1 cellular context compared by ENCODE assay signal in the genomic region with DNA sequence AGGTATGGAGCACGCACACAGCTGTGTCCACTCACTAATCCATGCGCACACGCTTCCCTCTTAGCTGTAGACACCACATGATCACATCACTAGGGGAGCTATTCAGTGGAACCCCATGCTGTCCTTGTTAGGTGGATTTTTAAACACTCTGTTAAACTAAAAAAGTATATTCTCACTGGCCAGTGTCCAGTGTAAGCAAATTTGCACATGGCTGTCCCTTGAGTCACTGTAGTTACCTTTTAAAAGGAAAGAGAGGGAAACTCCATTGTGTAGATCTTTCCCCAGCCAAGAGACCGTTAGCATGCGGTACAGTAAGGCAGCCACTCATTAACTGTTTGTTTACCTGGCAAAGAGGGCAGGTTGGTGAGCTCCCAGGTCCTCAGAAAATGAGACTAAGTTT.
A peak's percentile ranks its signal among the peaks of the same experiment; 100 is the strongest.
TF ChIP-seq lines count a peak whose summit lies in the region.

No MANE protein-coding gene starts in this region.

TF ChIP-seq in HepG2, 621 proteins besides CTCF, POLR2A, EP300 and RAD21 (continued from another document):
- TF ChIP-seq ETV6 (CRISPR knock-in tag; conservative IDR thresholded peaks at IDR 0.05): no peak
- TF ChIP-seq PITX1 (CRISPR knock-in tag; IDR thresholded peaks at IDR 0.05): peak; percentile 36; the same call in 1 of the 2 replicates
- 0 out of 2 replicates have a peak, but pooled peaks have one; percentile 27 for TF ChIP-seq ZNF644 (CRISPR knock-in tag; IDR thresholded peaks at IDR 0.05; ENCODE audit: low read depth)
- no peak for TF ChIP-seq ZNF234 (CRISPR knock-in tag; conservative IDR thresholded peaks at IDR 0.05)
- no peak for TF ChIP-seq MXD3 (CRISPR knock-in tag; IDR thresholded peaks at IDR 0.05)
- TF ChIP-seq FOXA1 (IDR thresholded peaks at IDR 0.05): no peak
- TF ChIP-seq FOXA1 (CRISPR knock-in tag; IDR thresholded peaks at IDR 0.05): no peak
- TF ChIP-seq ZNF781 (CRISPR knock-in tag; IDR thresholded peaks at IDR 0.05; ENCODE audit: borderline replicate concordance, not compliant biosample characterization): no peak
- no peak for TF ChIP-seq ZNF576 (CRISPR knock-in tag; IDR thresholded peaks at IDR 0.05)
- TF ChIP-seq ZNF337 (CRISPR knock-in tag; IDR thresholded peaks at IDR 0.05; ENCODE audit: borderline replicate concordance, low read depth): no peak
- 0 out of 2 replicates have a peak, but pooled peaks have one; percentile 15 for TF ChIP-seq FOXA3 (CRISPR knock-in tag; IDR thresholded peaks at IDR 0.05)
- TF ChIP-seq DMAP1 (CRISPR knock-in tag; IDR thresholded peaks at IDR 0.05): peak; percentile 40; the same call in 1 of the 2 replicates
- TF ChIP-seq SOX5 (CRISPR knock-in tag; IDR thresholded peaks at IDR 0.05; ENCODE audit: borderline replicate concordance): 0 out of 2 replicates have a peak, but pooled peaks have one; percentile 46
- TF ChIP-seq CREM (IDR thresholded peaks at IDR 0.05): peak; percentile 43; the same call in 1 of the 2 replicates
- no peak for TF ChIP-seq CREM (CRISPR knock-in tag; IDR thresholded peaks at IDR 0.05)
- TF ChIP-seq RARG (CRISPR knock-in tag; IDR thresholded peaks at IDR 0.05; ENCODE audit: low read depth): no peak
- TF ChIP-seq, protein P1, sequence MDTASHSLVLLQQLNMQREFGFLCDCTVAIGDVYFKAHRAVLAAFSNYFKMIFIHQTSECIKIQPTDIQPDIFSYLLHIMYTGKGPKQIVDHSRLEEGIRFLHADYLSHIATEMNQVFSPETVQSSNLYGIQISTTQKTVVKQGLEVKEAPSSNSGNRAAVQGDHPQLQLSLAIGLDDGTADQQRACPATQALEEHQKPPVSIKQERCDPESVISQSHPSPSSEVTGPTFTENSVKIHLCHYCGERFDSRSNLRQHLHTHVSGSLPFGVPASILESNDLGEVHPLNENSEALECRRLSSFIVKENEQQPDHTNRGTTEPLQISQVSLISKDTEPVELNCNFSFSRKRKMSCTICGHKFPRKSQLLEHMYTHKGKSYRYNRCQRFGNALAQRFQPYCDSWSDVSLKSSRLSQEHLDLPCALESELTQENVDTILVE (CRISPR knock-in tag; IDR thresholded peaks at IDR 0.05): no peak
- TF ChIP-seq EHMT2 (IDR thresholded peaks at IDR 0.05; ENCODE audit: borderline replicate concordance, low read depth, low read length): 0 out of 2 replicates have a peak, but pooled peaks have one; percentile 35
- TF ChIP-seq FOXP1 (IDR thresholded peaks at IDR 0.05): no peak
- 0 out of 2 replicates have a peak, but pooled peaks have one; percentile 7 for TF ChIP-seq FOXP1 (CRISPR knock-in tag; IDR thresholded peaks at IDR 0.05)
- TF ChIP-seq ARID4A (CRISPR knock-in tag; IDR thresholded peaks at IDR 0.05; ENCODE audit: borderline replicate concordance): no peak; the same call in 1 of the 2 replicates
- TF ChIP-seq ZMYM4 (CRISPR knock-in tag; IDR thresholded peaks at IDR 0.05): peak; percentile 28; the same call in 1 of the 2 replicates
- TF ChIP-seq ZNF605 (CRISPR knock-in tag; IDR thresholded peaks at IDR 0.05): no peak
- TF ChIP-seq GATAD2A (CRISPR knock-in tag; IDR thresholded peaks at IDR 0.05): peak; percentile 54
- TF ChIP-seq FOXP4 (CRISPR knock-in tag; IDR thresholded peaks at IDR 0.05): peak; percentile 27; the same call in 1 of the 2 replicates
- TF ChIP-seq KDM5A (IDR thresholded peaks at IDR 0.05; ENCODE audit: borderline replicate concordance, low read length): no peak
- TF ChIP-seq ZNF652 (CRISPR knock-in tag; IDR thresholded peaks at IDR 0.05; ENCODE audit: borderline replicate concordance, low read depth): peak; percentile 95
- TF ChIP-seq TFDP1 (CRISPR knock-in tag; IDR thresholded peaks at IDR 0.05; ENCODE audit: borderline replicate concordance): peak; percentile 59; the same call in 1 of the 2 replicates
- TF ChIP-seq, protein P2, sequence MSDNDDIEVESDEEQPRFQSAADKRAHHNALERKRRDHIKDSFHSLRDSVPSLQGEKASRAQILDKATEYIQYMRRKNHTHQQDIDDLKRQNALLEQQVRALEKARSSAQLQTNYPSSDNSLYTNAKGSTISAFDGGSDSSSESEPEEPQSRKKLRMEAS (IDR thresholded peaks at IDR 0.05): peak; percentile 69
- no peak for TF ChIP-seq PRMT3 (CRISPR knock-in tag; IDR thresholded peaks at IDR 0.05; ENCODE audit: borderline replicate concordance, low read depth)
- peak; percentile 82 for TF ChIP-seq FOSL2 (CRISPR knock-in tag; IDR thresholded peaks at IDR 0.05)
- TF ChIP-seq ZNF331 (CRISPR knock-in tag; IDR thresholded peaks at IDR 0.05): 0 out of 2 replicates have a peak, but pooled peaks have one; percentile 13
- no peak for TF ChIP-seq FOXK1 (CRISPR knock-in tag; IDR thresholded peaks at IDR 0.05; ENCODE audit: borderline replicate concordance, low read depth)
- TF ChIP-seq SOX6 (IDR thresholded peaks at IDR 0.05): no peak
- TF ChIP-seq SOX6 (CRISPR knock-in tag; IDR thresholded peaks at IDR 0.05): peak; percentile 59; the same call in 1 of the 2 replicates
- no peak; the same call in 1 of the 2 replicates for TF ChIP-seq SOX13 (IDR thresholded peaks at IDR 0.05)
- peak in 1 of 2 experiments; percentile 44; a peak in 1 of 4 replicates for TF ChIP-seq SOX13 (CRISPR knock-in tag; conservative IDR thresholded peaks at IDR 0.05 in 1 of 2, IDR thresholded peaks at IDR 0.05 in 1 of 2)
- TF ChIP-seq, protein P3, sequence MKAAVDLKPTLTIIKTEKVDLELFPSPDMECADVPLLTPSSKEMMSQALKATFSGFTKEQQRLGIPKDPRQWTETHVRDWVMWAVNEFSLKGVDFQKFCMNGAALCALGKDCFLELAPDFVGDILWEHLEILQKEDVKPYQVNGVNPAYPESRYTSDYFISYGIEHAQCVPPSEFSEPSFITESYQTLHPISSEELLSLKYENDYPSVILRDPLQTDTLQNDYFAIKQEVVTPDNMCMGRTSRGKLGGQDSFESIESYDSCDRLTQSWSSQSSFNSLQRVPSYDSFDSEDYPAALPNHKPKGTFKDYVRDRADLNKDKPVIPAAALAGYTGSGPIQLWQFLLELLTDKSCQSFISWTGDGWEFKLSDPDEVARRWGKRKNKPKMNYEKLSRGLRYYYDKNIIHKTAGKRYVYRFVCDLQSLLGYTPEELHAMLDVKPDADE (CRISPR knock-in tag; IDR thresholded peaks at IDR 0.05): no peak
